Comparison of ENCODE assay signal across 8 cellular contexts in genomic region chr7:22083711-22084289, GRCh38.
DNase-seq lines count a peak whose midpoint lies in the region; ATAC-seq and TF ChIP-seq lines count a peak whose summit lies in the region.

No MANE protein-coding gene starts in this region.

- no peaks in the 10 kb centered on the region for H3K79me1 ChIP-seq in H9 (ENCODE audit: insufficient read depth, low read depth, low read length, poor library complexity, severe bottlenecking)

- no peak overlapping the region for H2BK120ac ChIP-seq in H9 (ENCODE audit: low read depth, low read length, poor library complexity, severe bottlenecking)

- H4K5ac ChIP-seq in H9 (ENCODE audit: insufficient read length, low read depth, low read length), result no peak overlapping the region

- H2AFZ ChIP-seq in H9 (ENCODE audit: low read length), result no peak overlapping the region

- POLR2A ChIA-PET in T-cell (lab: Charles Lee), result interaction anchor here in 1 of 2 donors (0.5 kb wide), 1 partner anchor 16 kb away, joined by 6 read pairs; no protein-coding TSS in a partner anchor

- peaks cover 13 to 20% of the 10 kb centered on the region in 2 experiments for H3K4me1 Mint-ChIP-seq in H9
- peaks cover 10 to 17% (median 15%) of the 10 kb centered on the region in 3 donors for H3K4me1 Mint-ChIP-seq in T-cell

- peaks cover 20 to 23% of the 10 kb centered on the region in 2 experiments for H3K9me3 Mint-ChIP-seq in H9
- no peaks in the 10 kb centered on the region for H3K9me3 Mint-ChIP-seq in T-cell

- H3K14ac ChIP-seq in H9 (ENCODE audit: insufficient read depth, low read length), result no peak overlapping the region

- no peak for TF ChIP-seq CTCF in H9 (conservative IDR thresholded peaks at IDR 0.05)
- TF ChIP-seq CTCF in fibroblast of the aortic adventitia (IDR thresholded peaks at IDR 0.05; ENCODE audit: insufficient read depth, low read length), result no peak

- no CpG with 5 or more reads among the region's 10 CpGs for WGBS in H9 (ENCODE audit: extremely low coverage, insufficient read length, low lambda C conversion rate)

- H4K8ac ChIP-seq in H9 (replicated peaks; ENCODE audit: insufficient read length, low read depth, low read length), result no peak overlapping the region

- peaks cover 20% of the 10 kb centered on the region for H3K27me3 Mint-ChIP-seq in H9 (ENCODE audit: low read depth)
- H3K27me3 Mint-ChIP-seq in T-cell, result peaks cover 8 to 13% of the 10 kb centered on the region in 2 donors

- H3K23me2 ChIP-seq in H9 (ENCODE audit: insufficient read length, low read depth, low read length, poor library complexity, severe bottlenecking), result peaks cover 4% of the 10 kb centered on the region

- H4K91ac ChIP-seq in H9 (ENCODE audit: insufficient read length, low read depth, low read length), result no peak overlapping the region

- no peak overlapping the region for H3K18ac ChIP-seq in H9 (ENCODE audit: insufficient read length, low read depth, low read length)

- DNase-seq in H9 (no peak), T-cell (no peak), fibroblast of the aortic adventitia (ENCODE audit: low read depth) (peak; percentile 19), renal cortical epithelial cell (ENCODE audit: low read depth) (peak; percentile 6), germinal center (ENCODE audit: low spot score) (no peak), KG1 (lab: John Stamatoyannopoulos, UW) (no peak)

- H3T11ph ChIP-seq in H9 (ENCODE audit: low read length), result no peak overlapping the region

- H3K4me1 ChIP-seq in H9 (ENCODE audit: insufficient read depth, low read length), result no peaks in the 10 kb centered on the region

- H3K27ac ChIP-seq in H9 (ENCODE audit: insufficient read length, low read depth, low read length), result no peak overlapping the region

- no peak overlapping the region for H2AK5ac ChIP-seq in H9 (ENCODE audit: insufficient read length, low read length)

- H3K4me3 ChIP-seq in fibroblast of the aortic adventitia (ENCODE audit: low read depth, low read length), result peak overlapping the region; percentile 87

- no peaks in the 10 kb centered on the region for H4K20me1 ChIP-seq in H9 (ENCODE audit: control insufficient read depth, insufficient read depth, insufficient read length)

- no peaks in the 10 kb centered on the region for H3K79me2 ChIP-seq in H9 (ENCODE audit: insufficient read depth, low read length)

- H2BK15ac ChIP-seq in H9 (ENCODE audit: low read depth, low read length), result no peak overlapping the region

- peak overlapping the region; percentile 51 for H3K4me2 ChIP-seq in H9 (ENCODE audit: insufficient read depth, insufficient read length, low read length)

- H3K23ac ChIP-seq in H9 (ENCODE audit: insufficient read length, low read depth, low read length), result no peak overlapping the region

- ATAC-seq in T-cell (replicated peaks in 1 of 4), result no peak
- ATAC-seq in HG03571 (IDR thresholded peaks at IDR 0.05; ENCODE audit: unreplicated experiment), result no peak
- no peak for ATAC-seq in HG02938 (IDR thresholded peaks at IDR 0.05; ENCODE audit: unreplicated experiment)

- H3K36me3 Mint-ChIP-seq in H9 (ENCODE audit: insufficient read depth in 1 of 3, low read depth in 3 of 3) (peaks cover 4 to 26% (median 6%) of the 10 kb centered on the region in 3 experiments; a peak in 5 of 7 replicates), T-cell (no peaks in the 10 kb centered on the region)

- H3K9ac ChIP-seq in H9 (ENCODE audit: extremely low read depth, insufficient read length, low read length), result no peak overlapping the region

- H2BK5ac ChIP-seq in H9 (ENCODE audit: insufficient read length, low read length), result no peak overlapping the region

- no peak overlapping the region for H3K56ac ChIP-seq in H9 (ENCODE audit: insufficient read length, low read depth, low read length)

- CTCF ChIA-PET in T-cell (lab: Charles Lee), result interaction anchor here (0.6 to 2.2 kb wide), 24 partner anchors 8 to 1911 kb away, joined by 3 to 13 read pairs (median 4); no protein-coding TSS in a partner anchor

- H3K4me3 Mint-ChIP-seq in H9 (peak overlapping the region; percentile 81 to 83), T-cell (peak overlapping the region; percentile 75 to 81 (median 79))

- no peak overlapping the region for H3K4ac ChIP-seq in H9 (ENCODE audit: low read depth, low read length)

- no peaks in the 10 kb centered on the region for H3K9me3 ChIP-seq in H9 (ENCODE audit: control insufficient read depth, low read depth, low read length)

- H2BK12ac ChIP-seq in H9 (ENCODE audit: insufficient read length, low read depth, low read length), result no peak overlapping the region

- no peak overlapping the region for H2BK20ac ChIP-seq in H9 (ENCODE audit: low read depth, low read length, poor library complexity, severe bottlenecking)

- no peaks in the 10 kb centered on the region; the same call in 1 of the 2 replicates for H3K27me3 ChIP-seq in H9 (ENCODE audit: insufficient read depth, low read length)

- H3K27ac Mint-ChIP-seq in H9 (no peak overlapping the region; a peak in 2 of 7 replicates), T-cell (peak overlapping the region in 1 of 2 donors; percentile 32)

Comparison
In these comparisons a context has a peak if more than half of its experiments do, and no peak if none do; other contexts are left out.
1. DNase-seq: peak in fibroblast of the aortic adventitia (single experiment) and renal cortical epithelial cell (single experiment); none in H9 (single experiment), T-cell (0 of 34), germinal center (single experiment) and KG1 (single experiment).